Comparison of ENCODE assay signal across 30 cellular contexts in genomic region chr5:18534119-18534518, GRCh38.
"Had no signal": no experiment of that assay in that cellular context is flagged by ENCODE, and none has a peak within 500 bp of the region (broad histone marks: within the 10 kb centered on the region; RNA-seq: fewer than 3 reads in every experiment).

No MANE protein-coding gene starts in this region.

- ATAC-seq: activated CD4-positive, alpha-beta T cell treated with anti-CD3 and anti-CD28 coated beads for 36 hours; activated CD4-positive, CD25-positive, alpha-beta regulatory T cell treated with anti-CD3 and anti-CD28 coated beads, Interleukin-2, amount 50 U/mL, for 24 hours; activated naive CD4-positive, alpha-beta T cell treated with anti-CD3 and anti-CD28 coated beads, Interleukin-2, amount 50 U/mL, for 72 hours; activated T-cell treated with anti-CD3 and anti-CD28 coated beads, Interleukin-2, amount 50 U/mL, for 4 hours; body of pancreas; PC-3 had no signal

- H3K27ac ChIP-seq: adrenal gland, body of pancreas, breast epithelium, Peyer's patch, WERI-Rb-1 had no signal

- H3K4me3 ChIP-seq: adrenal gland, body of pancreas, breast epithelium, MG63, Peyer's patch had no signal

- H3K27me3 Mint-ChIP-seq: activated CD4-positive, alpha-beta memory T cell treated with anti-CD3 and anti-CD28 coated beads for 36 hours; activated CD4-positive, alpha-beta T cell treated with anti-CD3 and anti-CD28 coated beads for 36 hours; activated CD4-positive, alpha-beta T cell treated with anti-CD3 and anti-CD28 coated beads, Interleukin-2, amount 10 ng/mL, durations not matched to agents 7 days and 5 days had no signal

- H3K4me1 Mint-ChIP-seq: activated CD4-positive, alpha-beta T cell treated with anti-CD3 and anti-CD28 coated beads for 36 hours; activated CD4-positive, alpha-beta T cell treated with anti-CD3 and anti-CD28 coated beads, Interleukin-2, amount 10 ng/mL, durations not matched to agents 7 days and 5 days had no signal

- DNase-seq: activated CD4-positive, alpha-beta memory T cell treated with anti-CD3 and anti-CD28 coated beads for 36 hours; activated CD4-positive, alpha-beta T cell treated with anti-CD3 and anti-CD28 coated beads for 36 hours; activated CD4-positive, alpha-beta T cell treated with anti-CD3 and anti-CD28 coated beads, Interleukin-2, amount 10 ng/mL, durations not matched to agents 7 days and 5 days; activated CD8-positive, alpha-beta memory T cell treated with anti-CD3 and anti-CD28 coated beads, Interleukin-2, amount 50 U/mL, for 4 hours; activated gamma-delta T cell treated with Interleukin-2 at 50 U/mL for 16 hours; activated naive CD4-positive, alpha-beta T cell treated with anti-CD3 and anti-CD28 coated beads for 36 hours; activated T-cell treated with anti-CD3 and anti-CD28 coated beads for 4 hours; activated T-cell treated with anti-CD3 and anti-CD28 coated beads, Interleukin-2, amount 50 U/mL, for 4 hours; adrenal gland; body of pancreas; Kasumi-1; MG63; NCI-H1048; NCI-H1105 treated with DMSO at 0.1 percent for 48 hours; NCI-H1436; NCI-H1694; NCI-H1930; NCI-H2081 treated with DMSO at 0.1 percent for 48 hours; NCI-H345; NCI-H524 treated with DMSO at 0.1 percent for 48 hours; PC-3; Peyer's patch; RPMI8226; SIG-M5; T1000; WERI-Rb-1 had no signal

- H3K27ac Mint-ChIP-seq: activated CD4-positive, alpha-beta memory T cell treated with anti-CD3 and anti-CD28 coated beads for 36 hours; activated CD4-positive, alpha-beta T cell treated with anti-CD3 and anti-CD28 coated beads for 36 hours; activated CD4-positive, alpha-beta T cell treated with anti-CD3 and anti-CD28 coated beads, Interleukin-2, amount 10 ng/mL, durations not matched to agents 7 days and 5 days; activated naive CD4-positive, alpha-beta T cell treated with anti-CD3 and anti-CD28 coated beads for 36 hours; activated naive CD4-positive, alpha-beta T cell treated with anti-CD3 and anti-CD28 coated beads, Interleukin-2, amount 50 U/mL, for 72 hours; activated T-helper 1 cell treated with anti-CD3 and anti-CD28 coated beads, Interleukin-12 subunit alpha, Interleukin-12 subunit beta, Interleukin-2, Interleukin-4 antibody, amounts not matched to agents 30 ng/mL and 10 ng/mL and 1 ng/mL, durations not matched to agents 14 hours and 24 hours and 36 hours had no signal

- H3K4me1 ChIP-seq: adrenal gland, body of pancreas, breast epithelium, Peyer's patch had no signal

- H3K27me3 ChIP-seq: adrenal gland, body of pancreas, MG63, Peyer's patch had no signal

- H3K36me3 Mint-ChIP-seq: activated CD4-positive, alpha-beta memory T cell treated with anti-CD3 and anti-CD28 coated beads for 36 hours; activated naive CD4-positive, alpha-beta T cell treated with anti-CD3 and anti-CD28 coated beads, Interleukin-2, amount 50 U/mL, for 72 hours had no signal

- H3K4me3 Mint-ChIP-seq: activated CD4-positive, alpha-beta memory T cell treated with anti-CD3 and anti-CD28 coated beads for 36 hours; activated CD4-positive, alpha-beta T cell treated with anti-CD3 and anti-CD28 coated beads for 36 hours; activated CD4-positive, alpha-beta T cell treated with anti-CD3 and anti-CD28 coated beads, Interleukin-2, amount 10 ng/mL, durations not matched to agents 7 days and 5 days; activated naive CD4-positive, alpha-beta T cell treated with anti-CD3 and anti-CD28 coated beads for 36 hours; activated T-cell treated with anti-CD3 and anti-CD28 coated beads, Interleukin-2, amount 50 U/mL, for 4 hours; activated T-helper 1 cell treated with anti-CD3 and anti-CD28 coated beads, Interleukin-12 subunit alpha, Interleukin-12 subunit beta, Interleukin-2, Interleukin-4 antibody, amounts not matched to agents 30 ng/mL and 10 ng/mL and 1 ng/mL, durations not matched to agents 14 hours and 24 hours and 36 hours had no signal

- H3K9me3 Mint-ChIP-seq: activated CD4-positive, alpha-beta memory T cell treated with anti-CD3 and anti-CD28 coated beads for 36 hours had no signal

- H3K36me3 ChIP-seq: adrenal gland, breast epithelium, MG63, Peyer's patch, WERI-Rb-1 had no signal
